ENCODE assay signal across 24 cellular contexts in the genomic region with DNA sequence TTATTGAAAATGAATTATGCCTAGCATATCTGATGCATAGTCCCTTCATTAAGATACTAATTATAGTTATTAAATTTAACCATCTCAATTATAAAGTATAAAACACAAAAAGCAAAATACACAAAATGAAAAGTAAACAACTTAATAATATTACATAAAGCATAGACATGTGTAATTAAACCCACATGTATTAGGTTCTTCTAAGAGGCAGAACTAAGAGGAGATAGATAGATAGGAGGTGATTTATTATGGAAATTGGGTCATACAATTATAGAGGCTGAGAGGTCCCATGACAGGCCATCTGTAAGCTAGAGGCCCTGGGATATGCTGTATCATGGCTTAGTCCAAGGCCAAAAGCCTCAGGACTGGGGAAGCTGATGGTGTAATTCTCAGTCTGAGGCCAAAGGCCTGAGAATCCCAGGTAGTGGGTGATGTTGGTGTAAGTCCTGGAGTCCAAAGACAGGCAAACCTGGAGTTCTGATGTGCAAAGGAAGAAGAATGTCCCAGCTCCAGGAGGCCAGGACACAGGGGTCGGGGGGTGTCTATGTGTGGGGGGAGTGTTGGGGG.
"Had no signal": no experiment of that assay in that cellular context is flagged by ENCODE, and none has a peak within 500 bp of the region (broad histone marks: within the 10 kb centered on the region; RNA-seq: fewer than 3 reads in every experiment).

No MANE protein-coding gene starts in this region.

- H3K4me3 ChIP-seq: ascending aorta, body of pancreas had no signal

- DNase-seq: activated CD4-positive, alpha-beta T cell treated with anti-CD3 and anti-CD28 coated beads for 4 hours; activated CD8-positive, alpha-beta T cell treated with anti-CD3 and anti-CD28 coated beads for 36 hours; activated effector memory CD4-positive, alpha-beta T cell treated with anti-CD3 and anti-CD28 coated beads, Interleukin-2, amount 50 U/mL, for 16 hours; activated naive CD4-positive, alpha-beta T cell treated with Interleukin-2 at 50 U/mL for 16 hours; activated naive CD8-positive, alpha-beta T cell treated with anti-CD3 and anti-CD28 coated beads, Interleukin-2, amount 50 U/mL, for 24 hours; activated T-cell treated with anti-CD3 and anti-CD28 coated beads, Interleukin-2, amount 50 U/mL, for 4 hours; amniotic stem cell; body of pancreas; central memory CD4-positive, alpha-beta T cell; NCI-H1092; NCI-H146; NCI-H187 treated with DMSO at 0.1 percent for 48 hours; NCI-H2081 treated with DMSO at 0.1 percent for 48 hours; NCI-H446; NCI-H524; NCI-H748 treated with DMSO at 0.1 percent for 48 hours; RPMI8226 had no signal

- H3K27me3 ChIP-seq: ascending aorta, body of pancreas had no signal

- H3K4me2 ChIP-seq: KMS-11 had no signal

- H3K36me3 ChIP-seq: ascending aorta had no signal

- H3K9me3 ChIP-seq: ascending aorta, body of pancreas had no signal

- H3K9ac ChIP-seq: KMS-11 had no signal

- ATAC-seq: activated CD4-positive, CD25-positive, alpha-beta regulatory T cell treated with anti-CD3 and anti-CD28 coated beads, Interleukin-2, amount 50 U/mL, for 24 hours; activated CD8-positive, alpha-beta T cell treated with anti-CD3 and anti-CD28 coated beads for 36 hours; activated naive CD4-positive, alpha-beta T cell treated with anti-CD3 and anti-CD28 coated beads, Interleukin-2, amount 50 U/mL, for 72 hours; activated naive CD8-positive, alpha-beta T cell treated with anti-CD3 and anti-CD28 coated beads, Interleukin-2, amount 50 U/mL, for 24 hours; activated T-cell treated with anti-CD3 and anti-CD28 coated beads, Interleukin-2, amount 50 U/mL, for 4 hours; body of pancreas; Panc1; Right ventricle myocardium inferior had no signal

- FAIRE-seq: bronchial epithelial cell had no signal

- H3K27ac ChIP-seq: ascending aorta, body of pancreas, KMS-11 had no signal

- H3K4me1 ChIP-seq: ascending aorta, body of pancreas had no signal
